ENCODE assay signal across 8 cellular contexts in genomic region chr14:39368261-39368959, GRCh38.
DNase-seq lines count a peak whose midpoint lies in the region; ATAC-seq, FAIRE-seq and TF ChIP-seq lines count a peak whose summit lies in the region.

No MANE protein-coding gene starts in this region.

- H3K4me1 ChIP-seq in CD8-positive, alpha-beta memory T cell (ENCODE audit: insufficient read depth, low read length), result no peaks in the 10 kb centered on the region

- no peak overlapping the region for H3K27ac Mint-ChIP-seq in CD8-positive, alpha-beta memory T cell

- CTCF ChIA-PET in CD8-positive, alpha-beta memory T cell (lab: Charles Lee), result no interaction called here

- no peak overlapping the region for H3K27ac ChIP-seq in CD8-positive, alpha-beta memory T cell (ENCODE audit: low read depth, low read length)

- ATAC-seq in HG03354 (IDR thresholded peaks at IDR 0.05; ENCODE audit: poor library complexity, severe bottlenecking, unreplicated experiment), result no peak

- no peak overlapping the region for H3K4me3 ChIP-seq in HFF-Myc (replicated peaks; ENCODE audit: low read depth, low read length)
- H3K4me3 ChIP-seq in CD8-positive, alpha-beta memory T cell (ENCODE audit: low read length), result no peak overlapping the region

- POLR2A ChIA-PET in CD8-positive, alpha-beta memory T cell (lab: Charles Lee), result no interaction called here

- no peak overlapping the region for H3K4me3 Mint-ChIP-seq in CD8-positive, alpha-beta memory T cell

- no peaks in the 10 kb centered on the region for H3K27me3 ChIP-seq in CD8-positive, alpha-beta memory T cell (ENCODE audit: insufficient read depth, low read length, poor library complexity, severe bottlenecking)

- no peaks in the 10 kb centered on the region for H3K36me3 ChIP-seq in CD8-positive, alpha-beta memory T cell (ENCODE audit: insufficient read depth, low read length)

- H3K9me3 Mint-ChIP-seq in CD8-positive, alpha-beta memory T cell, result peaks cover 17 to 28% (median 24%) of the 10 kb centered on the region in 5 donors

- peaks cover 25 to 58% (median 29%) of the 10 kb centered on the region in 3 donors for H3K36me3 Mint-ChIP-seq in CD8-positive, alpha-beta memory T cell

- peak; percentile 77 for TF ChIP-seq CTCF in D721Med (IDR thresholded peaks at IDR 0.05; ENCODE audit: insufficient read depth, missing control alignments)
- peak; percentile 49 for TF ChIP-seq CTCF in HFF-Myc (IDR thresholded peaks at IDR 0.05; ENCODE audit: low read depth, low read length, missing control alignments)

- no peak for FAIRE-seq in D721Med (lab: Jason Lieb, UNC)

- no peaks in the 10 kb centered on the region for H3K27me3 Mint-ChIP-seq in CD8-positive, alpha-beta memory T cell

- peaks cover 6% of the 10 kb centered on the region for H3K9me3 ChIP-seq in CD8-positive, alpha-beta memory T cell (ENCODE audit: low read length)

- H3K4me1 Mint-ChIP-seq in CD8-positive, alpha-beta memory T cell, result peaks cover 7 to 16% (median 14%) of the 10 kb centered on the region in 3 donors

- DNase-seq in D721Med (ENCODE audit: insufficient read length, low spot score), result peak; percentile 28
- DNase-seq in HFF-Myc (ENCODE audit: extremely low read depth, low read depth), result peak; percentile 64
- peak; percentile 64 for DNase-seq in NCI-H460 (ENCODE audit: extremely low read depth, low read depth)
- DNase-seq in astrocyte of the hippocampus (ENCODE audit: low read depth, low spot score), result peak; percentile 84
- DNase-seq in hippocampal formation (lab: John Stamatoyannopoulos, UW), result peak; percentile 15 to 55
- peak; percentile 50 for DNase-seq in smooth muscle cell of the brain vasculature (ENCODE audit: low read depth, low spot score)
- no peak for DNase-seq in CD8-positive, alpha-beta memory T cell

Comparison
In these comparisons a context has a peak if more than half of its experiments do, and no peak if none do; other contexts are left out.
1. DNase-seq: peak in D721Med (single experiment), HFF-Myc (single experiment), NCI-H460 (single experiment), astrocyte of the hippocampus (single experiment), hippocampal formation (2 of 2) and smooth muscle cell of the brain vasculature (single experiment); none in CD8-positive, alpha-beta memory T cell (0 of 5).